Comparison of ENCODE assay signal across 15 cellular contexts in genomic region chr2:69465513-69466456, GRCh38. TPM values are rescaled to one million over a fixed set of nuclear protein-coding genes. Genes with fewer than 3 reads are reported as not detected.
A peak's percentile ranks its signal among the peaks of the same experiment; 100 is the strongest.
DNase-seq lines count a peak whose midpoint lies in the region; ATAC-seq lines count a peak whose summit lies in the region.
"Had no signal": no experiment of that assay in that cellular context is flagged by ENCODE, and none has a peak within 500 bp of the region (broad histone marks: within the 10 kb centered on the region; RNA-seq: fewer than 3 reads in every experiment).

No MANE protein-coding gene starts in this region.

- H3K4me3 Mint-ChIP-seq in T-helper 17 cell (no peak overlapping the region), immature natural killer cell (no peak overlapping the region)
- no peak overlapping the region for H3K4me3 Mint-ChIP-seq in stimulated activated effector memory CD8-positive, alpha-beta T cell treated with anti-CD3 and anti-CD28 coated beads, Interleukin-12 subunit alpha, Interleukin-12 subunit beta, amount 100 ng/mL, for 72 hours
- H3K4me3 Mint-ChIP-seq: activated CD4-positive, alpha-beta memory T cell treated with anti-CD3 and anti-CD28 coated beads for 36 hours; IgD-negative memory B cell had no signal

- H3K27ac ChIP-seq in esophagus (ENCODE audit: low read depth in 2 of 2, low read length in 1 of 2), result peak overlapping the region; percentile 28 to 70
- H3K27ac ChIP-seq: spleen had no signal

- H3K36me3 Mint-ChIP-seq in T-helper 17 cell (ENCODE audit: low read depth) (peaks cover 8% of the 10 kb centered on the region), immature natural killer cell (peaks cover 9 to 22% (median 20%) of the 10 kb centered on the region in 3 donors)
- peaks cover 56% of the 10 kb centered on the region for H3K36me3 Mint-ChIP-seq in stimulated activated effector memory CD8-positive, alpha-beta T cell treated with anti-CD3 and anti-CD28 coated beads, Interleukin-12 subunit alpha, Interleukin-12 subunit beta, amount 100 ng/mL, for 72 hours

- H3K9me3 Mint-ChIP-seq in immature natural killer cell, result no peaks in the 10 kb centered on the region
- no peaks in the 10 kb centered on the region for H3K9me3 Mint-ChIP-seq in stimulated activated effector memory CD8-positive, alpha-beta T cell treated with anti-CD3 and anti-CD28 coated beads, Interleukin-12 subunit alpha, Interleukin-12 subunit beta, amount 100 ng/mL, for 72 hours
- H3K9me3 Mint-ChIP-seq: activated CD4-positive, alpha-beta memory T cell treated with anti-CD3 and anti-CD28 coated beads for 36 hours had no signal

- ATAC-seq in T-helper 17 cell, result no peak
- ATAC-seq in stimulated activated effector memory CD8-positive, alpha-beta T cell treated with anti-CD3 and anti-CD28 coated beads, Interleukin-12 subunit alpha, Interleukin-12 subunit beta, amount 100 ng/mL, for 72 hours, result no peak
- ATAC-seq: Panc1 had no signal

- H3K27me3 ChIP-seq in esophagus (ENCODE audit: control insufficient read depth in 1 of 2, insufficient read depth in 2 of 2, low read length in 2 of 2), result no peaks in the 10 kb centered on the region
- H3K27me3 ChIP-seq: spleen had no signal

- peak overlapping the region; percentile 79 for H3K27ac Mint-ChIP-seq in T-helper 17 cell
- H3K27ac Mint-ChIP-seq in immature natural killer cell, result peak overlapping the region in 5 of 6 donors; percentile 21 to 58 (median 49)
- peak overlapping the region; percentile 58 for H3K27ac Mint-ChIP-seq in stimulated activated effector memory CD8-positive, alpha-beta T cell treated with anti-CD3 and anti-CD28 coated beads, Interleukin-12 subunit alpha, Interleukin-12 subunit beta, amount 100 ng/mL, for 72 hours
- H3K27ac Mint-ChIP-seq: activated CD4-positive, alpha-beta memory T cell treated with anti-CD3 and anti-CD28 coated beads for 36 hours; IgD-negative memory B cell had no signal

- DNase-seq in T-helper 17 cell (no peak), immature natural killer cell (no peak), inferior parietal cortex (ENCODE audit: extremely low spot score) (no peak), DMS79 treated with DMSO at 0.1 percent for 48 hours (lab: John Stamatoyannopoulos, UW) (no peak)
- DNase-seq in stimulated activated effector memory CD8-positive, alpha-beta T cell treated with anti-CD3 and anti-CD28 coated beads, Interleukin-12 subunit alpha, Interleukin-12 subunit beta, amount 100 ng/mL, for 72 hours (ENCODE audit: low spot score in 2 of 2), result no peak
- DNase-seq in effector CD4-positive, alpha-beta T cell, result no peak
- no peak for DNase-seq in activated effector memory CD4-positive, alpha-beta T cell treated with anti-CD3 and anti-CD28 coated beads, Interleukin-2, amount 50 U/mL, for 16 hours
- DNase-seq: NCI-H2029 treated with DMSO at 0.1 percent for 48 hours; NCI-H526 treated with DMSO at 0.1 percent for 48 hours; spleen; stimulated activated naive CD8-positive, alpha-beta T cell treated with anti-CD3 and anti-CD28 coated beads, Interleukin-15, Interleukin-2, amounts not matched to agents 100 U/mL and 50 U/mL, for 24 hours had no signal

- H3K27me3 Mint-ChIP-seq in T-helper 17 cell (no peaks in the 10 kb centered on the region), immature natural killer cell (ENCODE audit: low read depth in 3 of 3) (peaks cover 0 to 4% (median 2%) of the 10 kb centered on the region in 3 donors)
- H3K27me3 Mint-ChIP-seq: activated CD4-positive, alpha-beta memory T cell treated with anti-CD3 and anti-CD28 coated beads for 36 hours had no signal

- peaks cover 16% of the 10 kb centered on the region for H3K4me1 Mint-ChIP-seq in T-helper 17 cell
- H3K4me1 Mint-ChIP-seq in immature natural killer cell, result peaks cover 13 to 24% of the 10 kb centered on the region in 2 donors
- H3K4me1 Mint-ChIP-seq in stimulated activated effector memory CD8-positive, alpha-beta T cell treated with anti-CD3 and anti-CD28 coated beads, Interleukin-12 subunit alpha, Interleukin-12 subunit beta, amount 100 ng/mL, for 72 hours, result peaks cover 35% of the 10 kb centered on the region
- H3K4me1 Mint-ChIP-seq: IgD-negative memory B cell had no signal

- peaks cover 0 to 3% of the 10 kb centered on the region in 2 donors for H3K36me3 ChIP-seq in esophagus (ENCODE audit: control insufficient read depth in 2 of 2, insufficient read depth in 2 of 2, low read length in 1 of 2)

- H3K4me3 ChIP-seq in esophagus (ENCODE audit: low read depth in 1 of 2, low read length in 2 of 2), result no peak overlapping the region
- H3K4me3 ChIP-seq: spleen had no signal

- WGBS in esophagus, 2 donors, result 85 to 91% methylated on average over 14 of the region's 14 CpGs

- H3K4me1 ChIP-seq in esophagus (ENCODE audit: control insufficient read depth in 2 of 2, insufficient read depth in 2 of 2, low read length in 1 of 2), result no peaks in the 10 kb centered on the region
- H3K4me1 ChIP-seq: spleen had no signal

- no peaks in the 10 kb centered on the region for H3K9me3 ChIP-seq in T-helper 17 cell (ENCODE audit: control insufficient read depth, low read length, poor library complexity, severe bottlenecking)
- H3K9me3 ChIP-seq in esophagus (ENCODE audit: control insufficient read depth in 2 of 2, insufficient read depth in 1 of 2, low read depth in 1 of 2, low read length in 1 of 2), result no peaks in the 10 kb centered on the region
- H3K9me3 ChIP-seq: spleen had no signal

RNA-seq across cellular contexts. Expression of gene NFU1, which starts 28.6 kb away (rescaled TPM):
- total RNA-seq in T-helper 17 cell, result 10 to 100 TPM; 17.8 to 23.2 TPM
- 10 to 100 TPM; 27.9 to 33.1 TPM for polyA plus RNA-seq in esophagus
- polyA plus RNA-seq in immature natural killer cell, result 100 to 1,000 TPM in 2 of 3 donors, 10 to 100 TPM in 1; 67.2 to 130 (median 126) TPM
